1 cellular context compared by ENCODE assay signal in genomic region chr4:4541661-4542570, GRCh38.
TF ChIP-seq lines count a peak whose summit lies in the region.

Gene STX18, minus strand, starts transcription at chr4:4542048. Its CDS starts 84 bp downstream, at chr4:4541964.

TF ChIP-seq in WTC11, 78 proteins besides CTCF, POLR2A, EP300 and RAD21 (continued from another document and continues in another):
- peak; percentile 98 for TF ChIP-seq E2F5 (CRISPR knock-in tag; IDR thresholded peaks at IDR 0.05)
- no peak for TF ChIP-seq ZNF138 (CRISPR knock-in tag; conservative IDR thresholded peaks at IDR 0.05)
- TF ChIP-seq FOXK1 (CRISPR knock-in tag; IDR thresholded peaks at IDR 0.05), result peak; percentile 98
- TF ChIP-seq, protein P1, sequence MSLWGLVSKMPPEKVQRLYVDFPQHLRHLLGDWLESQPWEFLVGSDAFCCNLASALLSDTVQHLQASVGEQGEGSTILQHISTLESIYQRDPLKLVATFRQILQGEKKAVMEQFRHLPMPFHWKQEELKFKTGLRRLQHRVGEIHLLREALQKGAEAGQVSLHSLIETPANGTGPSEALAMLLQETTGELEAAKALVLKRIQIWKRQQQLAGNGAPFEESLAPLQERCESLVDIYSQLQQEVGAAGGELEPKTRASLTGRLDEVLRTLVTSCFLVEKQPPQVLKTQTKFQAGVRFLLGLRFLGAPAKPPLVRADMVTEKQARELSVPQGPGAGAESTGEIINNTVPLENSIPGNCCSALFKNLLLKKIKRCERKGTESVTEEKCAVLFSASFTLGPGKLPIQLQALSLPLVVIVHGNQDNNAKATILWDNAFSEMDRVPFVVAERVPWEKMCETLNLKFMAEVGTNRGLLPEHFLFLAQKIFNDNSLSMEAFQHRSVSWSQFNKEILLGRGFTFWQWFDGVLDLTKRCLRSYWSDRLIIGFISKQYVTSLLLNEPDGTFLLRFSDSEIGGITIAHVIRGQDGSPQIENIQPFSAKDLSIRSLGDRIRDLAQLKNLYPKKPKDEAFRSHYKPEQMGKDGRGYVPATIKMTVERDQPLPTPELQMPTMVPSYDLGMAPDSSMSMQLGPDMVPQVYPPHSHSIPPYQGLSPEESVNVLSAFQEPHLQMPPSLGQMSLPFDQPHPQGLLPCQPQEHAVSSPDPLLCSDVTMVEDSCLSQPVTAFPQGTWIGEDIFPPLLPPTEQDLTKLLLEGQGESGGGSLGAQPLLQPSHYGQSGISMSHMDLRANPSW (CRISPR knock-in tag; conservative IDR thresholded peaks at IDR 0.05; ENCODE audit: low read depth), result no peak
- peak; percentile 95 for TF ChIP-seq TP53 (CRISPR knock-in tag; IDR thresholded peaks at IDR 0.05)
- TF ChIP-seq ERG (CRISPR knock-in tag; IDR thresholded peaks at IDR 0.05), result peak; percentile 74; the same call in 1 of the 2 replicates
- peak; percentile 88 for TF ChIP-seq E2F4 (CRISPR knock-in tag; IDR thresholded peaks at IDR 0.05; ENCODE audit: borderline replicate concordance, low read depth)
- TF ChIP-seq, protein P2, sequence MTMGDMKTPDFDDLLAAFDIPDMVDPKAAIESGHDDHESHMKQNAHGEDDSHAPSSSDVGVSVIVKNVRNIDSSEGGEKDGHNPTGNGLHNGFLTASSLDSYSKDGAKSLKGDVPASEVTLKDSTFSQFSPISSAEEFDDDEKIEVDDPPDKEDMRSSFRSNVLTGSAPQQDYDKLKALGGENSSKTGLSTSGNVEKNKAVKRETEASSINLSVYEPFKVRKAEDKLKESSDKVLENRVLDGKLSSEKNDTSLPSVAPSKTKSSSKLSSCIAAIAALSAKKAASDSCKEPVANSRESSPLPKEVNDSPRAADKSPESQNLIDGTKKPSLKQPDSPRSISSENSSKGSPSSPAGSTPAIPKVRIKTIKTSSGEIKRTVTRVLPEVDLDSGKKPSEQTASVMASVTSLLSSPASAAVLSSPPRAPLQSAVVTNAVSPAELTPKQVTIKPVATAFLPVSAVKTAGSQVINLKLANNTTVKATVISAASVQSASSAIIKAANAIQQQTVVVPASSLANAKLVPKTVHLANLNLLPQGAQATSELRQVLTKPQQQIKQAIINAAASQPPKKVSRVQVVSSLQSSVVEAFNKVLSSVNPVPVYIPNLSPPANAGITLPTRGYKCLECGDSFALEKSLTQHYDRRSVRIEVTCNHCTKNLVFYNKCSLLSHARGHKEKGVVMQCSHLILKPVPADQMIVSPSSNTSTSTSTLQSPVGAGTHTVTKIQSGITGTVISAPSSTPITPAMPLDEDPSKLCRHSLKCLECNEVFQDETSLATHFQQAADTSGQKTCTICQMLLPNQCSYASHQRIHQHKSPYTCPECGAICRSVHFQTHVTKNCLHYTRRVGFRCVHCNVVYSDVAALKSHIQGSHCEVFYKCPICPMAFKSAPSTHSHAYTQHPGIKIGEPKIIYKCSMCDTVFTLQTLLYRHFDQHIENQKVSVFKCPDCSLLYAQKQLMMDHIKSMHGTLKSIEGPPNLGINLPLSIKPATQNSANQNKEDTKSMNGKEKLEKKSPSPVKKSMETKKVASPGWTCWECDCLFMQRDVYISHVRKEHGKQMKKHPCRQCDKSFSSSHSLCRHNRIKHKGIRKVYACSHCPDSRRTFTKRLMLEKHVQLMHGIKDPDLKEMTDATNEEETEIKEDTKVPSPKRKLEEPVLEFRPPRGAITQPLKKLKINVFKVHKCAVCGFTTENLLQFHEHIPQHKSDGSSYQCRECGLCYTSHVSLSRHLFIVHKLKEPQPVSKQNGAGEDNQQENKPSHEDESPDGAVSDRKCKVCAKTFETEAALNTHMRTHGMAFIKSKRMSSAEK (CRISPR knock-in tag; IDR thresholded peaks at IDR 0.05; ENCODE audit: borderline replicate concordance), result no peak
- TF ChIP-seq ZNF219 (CRISPR knock-in tag; IDR thresholded peaks at IDR 0.05; ENCODE audit: borderline replicate concordance), result no peak
- TF ChIP-seq, protein P3, sequence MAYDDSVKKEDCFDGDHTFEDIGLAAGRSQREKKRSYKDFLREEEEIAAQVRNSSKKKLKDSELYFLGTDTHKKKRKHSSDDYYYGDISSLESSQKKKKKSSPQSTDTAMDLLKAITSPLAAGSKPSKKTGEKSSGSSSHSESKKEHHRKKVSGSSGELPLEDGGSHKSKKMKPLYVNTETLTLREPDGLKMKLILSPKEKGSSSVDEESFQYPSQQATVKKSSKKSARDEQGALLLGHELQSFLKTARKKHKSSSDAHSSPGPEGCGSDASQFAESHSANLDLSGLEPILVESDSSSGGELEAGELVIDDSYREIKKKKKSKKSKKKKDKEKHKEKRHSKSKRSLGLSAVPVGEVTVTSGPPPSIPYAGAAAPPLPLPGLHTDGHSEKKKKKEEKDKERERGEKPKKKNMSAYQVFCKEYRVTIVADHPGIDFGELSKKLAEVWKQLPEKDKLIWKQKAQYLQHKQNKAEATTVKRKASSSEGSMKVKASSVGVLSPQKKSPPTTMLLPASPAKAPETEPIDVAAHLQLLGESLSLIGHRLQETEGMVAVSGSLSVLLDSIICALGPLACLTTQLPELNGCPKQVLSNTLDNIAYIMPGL (CRISPR knock-in tag; IDR thresholded peaks at IDR 0.05), result peak; percentile 98
- TF ChIP-seq, protein P4, sequence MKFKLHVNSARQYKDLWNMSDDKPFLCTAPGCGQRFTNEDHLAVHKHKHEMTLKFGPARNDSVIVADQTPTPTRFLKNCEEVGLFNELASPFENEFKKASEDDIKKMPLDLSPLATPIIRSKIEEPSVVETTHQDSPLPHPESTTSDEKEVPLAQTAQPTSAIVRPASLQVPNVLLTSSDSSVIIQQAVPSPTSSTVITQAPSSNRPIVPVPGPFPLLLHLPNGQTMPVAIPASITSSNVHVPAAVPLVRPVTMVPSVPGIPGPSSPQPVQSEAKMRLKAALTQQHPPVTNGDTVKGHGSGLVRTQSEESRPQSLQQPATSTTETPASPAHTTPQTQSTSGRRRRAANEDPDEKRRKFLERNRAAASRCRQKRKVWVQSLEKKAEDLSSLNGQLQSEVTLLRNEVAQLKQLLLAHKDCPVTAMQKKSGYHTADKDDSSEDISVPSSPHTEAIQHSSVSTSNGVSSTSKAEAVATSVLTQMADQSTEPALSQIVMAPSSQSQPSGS (CRISPR knock-in tag; IDR thresholded peaks at IDR 0.05; ENCODE audit: borderline replicate concordance, low read depth), result peak; percentile 60; the same call in 1 of the 2 replicates
- peak; percentile 86 for TF ChIP-seq ZBTB43 (CRISPR knock-in tag; IDR thresholded peaks at IDR 0.05)
- TF ChIP-seq, protein P5, sequence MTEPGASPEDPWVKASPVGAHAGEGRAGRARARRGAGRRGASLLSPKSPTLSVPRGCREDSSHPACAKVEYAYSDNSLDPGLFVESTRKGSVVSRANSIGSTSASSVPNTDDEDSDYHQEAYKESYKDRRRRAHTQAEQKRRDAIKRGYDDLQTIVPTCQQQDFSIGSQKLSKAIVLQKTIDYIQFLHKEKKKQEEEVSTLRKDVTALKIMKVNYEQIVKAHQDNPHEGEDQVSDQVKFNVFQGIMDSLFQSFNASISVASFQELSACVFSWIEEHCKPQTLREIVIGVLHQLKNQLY (CRISPR knock-in tag; IDR thresholded peaks at IDR 0.05), result no peak
- TF ChIP-seq FOXJ3 (CRISPR knock-in tag; IDR thresholded peaks at IDR 0.05; ENCODE audit: borderline replicate concordance), result peak; percentile 63; the same call in 1 of the 2 replicates
- TF ChIP-seq ELF4 (CRISPR knock-in tag; IDR thresholded peaks at IDR 0.05; ENCODE audit: low read depth), result peak; percentile 75; the same call in 1 of the 2 replicates
- TF ChIP-seq IRF1 (CRISPR knock-in tag; IDR thresholded peaks at IDR 0.05), result peak; percentile 94
- TF ChIP-seq HMGA2 (CRISPR knock-in tag; IDR thresholded peaks at IDR 0.05), result 0 out of 2 replicates have a peak, but pooled peaks have one; percentile 16
- TF ChIP-seq, protein P6, sequence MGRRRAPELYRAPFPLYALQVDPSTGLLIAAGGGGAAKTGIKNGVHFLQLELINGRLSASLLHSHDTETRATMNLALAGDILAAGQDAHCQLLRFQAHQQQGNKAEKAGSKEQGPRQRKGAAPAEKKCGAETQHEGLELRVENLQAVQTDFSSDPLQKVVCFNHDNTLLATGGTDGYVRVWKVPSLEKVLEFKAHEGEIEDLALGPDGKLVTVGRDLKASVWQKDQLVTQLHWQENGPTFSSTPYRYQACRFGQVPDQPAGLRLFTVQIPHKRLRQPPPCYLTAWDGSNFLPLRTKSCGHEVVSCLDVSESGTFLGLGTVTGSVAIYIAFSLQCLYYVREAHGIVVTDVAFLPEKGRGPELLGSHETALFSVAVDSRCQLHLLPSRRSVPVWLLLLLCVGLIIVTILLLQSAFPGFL (CRISPR knock-in tag; IDR thresholded peaks at IDR 0.05; ENCODE audit: borderline replicate concordance), result peak; percentile 88; the same call in 1 of the 2 replicates
- TF ChIP-seq ZNF396 (CRISPR knock-in tag; IDR thresholded peaks at IDR 0.05; ENCODE audit: borderline replicate concordance), result no peak
- peak; percentile 94 for TF ChIP-seq CBFB (CRISPR knock-in tag; IDR thresholded peaks at IDR 0.05; ENCODE audit: low read depth)
- TF ChIP-seq ZNF416 (CRISPR knock-in tag; IDR thresholded peaks at IDR 0.05), result no peak
- TF ChIP-seq, protein P7, sequence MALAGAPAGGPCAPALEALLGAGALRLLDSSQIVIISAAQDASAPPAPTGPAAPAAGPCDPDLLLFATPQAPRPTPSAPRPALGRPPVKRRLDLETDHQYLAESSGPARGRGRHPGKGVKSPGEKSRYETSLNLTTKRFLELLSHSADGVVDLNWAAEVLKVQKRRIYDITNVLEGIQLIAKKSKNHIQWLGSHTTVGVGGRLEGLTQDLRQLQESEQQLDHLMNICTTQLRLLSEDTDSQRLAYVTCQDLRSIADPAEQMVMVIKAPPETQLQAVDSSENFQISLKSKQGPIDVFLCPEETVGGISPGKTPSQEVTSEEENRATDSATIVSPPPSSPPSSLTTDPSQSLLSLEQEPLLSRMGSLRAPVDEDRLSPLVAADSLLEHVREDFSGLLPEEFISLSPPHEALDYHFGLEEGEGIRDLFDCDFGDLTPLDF (CRISPR knock-in tag; IDR thresholded peaks at IDR 0.05), result peak; percentile 88
- TF ChIP-seq, protein P8, sequence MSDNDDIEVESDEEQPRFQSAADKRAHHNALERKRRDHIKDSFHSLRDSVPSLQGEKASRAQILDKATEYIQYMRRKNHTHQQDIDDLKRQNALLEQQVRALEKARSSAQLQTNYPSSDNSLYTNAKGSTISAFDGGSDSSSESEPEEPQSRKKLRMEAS (CRISPR knock-in tag; IDR thresholded peaks at IDR 0.05), result peak; percentile 95
- TF ChIP-seq TEAD1 (CRISPR knock-in tag; IDR thresholded peaks at IDR 0.05), result peak; percentile 95
- TF ChIP-seq SOX15 (CRISPR knock-in tag; IDR thresholded peaks at IDR 0.05), result no peak
- TF ChIP-seq, protein P9, sequence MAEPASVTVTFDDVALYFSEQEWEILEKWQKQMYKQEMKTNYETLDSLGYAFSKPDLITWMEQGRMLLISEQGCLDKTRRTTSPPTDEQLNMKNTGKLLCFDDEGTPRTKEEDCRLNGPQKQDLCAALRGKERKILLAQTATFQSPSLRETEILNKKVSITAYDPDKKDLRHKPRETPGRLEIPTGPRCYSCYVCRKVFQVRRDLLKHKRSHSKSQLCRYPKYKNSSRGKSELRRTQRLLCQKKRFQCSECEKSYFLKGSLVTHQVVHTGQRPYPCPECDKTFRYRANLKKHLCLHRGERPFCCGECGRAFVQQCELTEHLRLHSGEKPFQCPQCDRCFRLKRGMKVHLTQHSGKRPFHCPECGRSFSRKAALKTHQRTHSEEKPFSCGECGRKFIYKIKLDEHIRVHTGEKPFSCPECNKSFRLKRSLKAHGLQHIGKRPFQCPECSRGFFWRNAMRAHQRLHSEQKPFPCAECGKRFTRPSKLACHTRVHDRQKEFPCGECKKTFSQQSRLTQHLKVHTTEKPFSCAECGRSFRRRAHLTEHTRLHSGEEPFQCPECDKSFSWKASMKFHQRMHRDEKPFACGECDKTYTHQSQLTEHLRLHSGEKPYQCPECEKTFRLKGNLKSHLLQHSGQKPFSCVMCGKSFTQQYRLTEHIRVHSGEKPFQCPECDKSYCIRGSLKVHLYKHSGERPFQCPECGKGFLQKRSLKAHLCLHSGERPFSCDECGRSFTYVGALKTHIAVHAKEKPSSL (CRISPR knock-in tag; conservative IDR thresholded peaks at IDR 0.05), result no peak
- TF ChIP-seq ATF3 (CRISPR knock-in tag; conservative IDR thresholded peaks at IDR 0.05), result no peak
- peak; percentile 77; the same call in 1 of the 2 replicates for TF ChIP-seq EMX1 (CRISPR knock-in tag; IDR thresholded peaks at IDR 0.05)
- peak; percentile 99 for TF ChIP-seq KAT7 (CRISPR knock-in tag; IDR thresholded peaks at IDR 0.05; ENCODE audit: borderline replicate concordance)
